1 cellular context compared by ENCODE assay signal in the genomic region with DNA sequence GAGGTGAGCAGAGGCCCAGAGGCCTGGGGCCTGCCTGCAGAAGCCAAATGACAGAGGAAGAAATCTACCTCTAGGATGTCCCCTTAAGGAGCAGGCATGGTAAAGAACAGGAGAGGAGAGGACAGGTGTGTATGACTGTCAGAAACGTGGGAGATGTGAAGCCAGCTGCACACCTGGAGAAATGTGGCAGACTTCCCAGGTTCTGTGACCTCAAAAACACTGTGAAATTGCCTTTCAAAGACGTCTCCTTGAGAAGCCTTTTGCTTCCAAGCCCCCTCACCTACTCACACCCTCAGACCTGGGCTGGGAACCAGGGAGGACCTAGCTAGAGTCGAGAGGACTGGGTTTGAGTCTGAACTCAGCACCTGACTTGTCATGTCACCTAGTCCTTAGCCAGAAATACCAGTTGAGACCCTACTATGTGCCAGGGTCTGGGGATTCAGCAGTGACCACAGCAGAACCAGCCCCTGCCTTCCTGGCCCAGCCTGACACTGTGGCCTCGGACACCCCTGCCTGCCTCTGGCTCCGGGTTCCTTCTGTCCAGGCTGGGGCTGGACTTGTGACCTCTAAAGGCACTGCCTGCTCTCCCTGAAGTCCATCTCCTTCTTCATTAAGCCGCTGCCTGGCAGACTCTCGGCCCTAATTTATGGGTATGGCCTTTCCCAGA.
TF ChIP-seq lines count a peak whose summit lies in the region.

No MANE protein-coding gene starts in this region.

TF ChIP-seq in SK-N-SH, 30 proteins besides CTCF, POLR2A, EP300 and RAD21 (continued from another document):
- TF ChIP-seq, protein P1, sequence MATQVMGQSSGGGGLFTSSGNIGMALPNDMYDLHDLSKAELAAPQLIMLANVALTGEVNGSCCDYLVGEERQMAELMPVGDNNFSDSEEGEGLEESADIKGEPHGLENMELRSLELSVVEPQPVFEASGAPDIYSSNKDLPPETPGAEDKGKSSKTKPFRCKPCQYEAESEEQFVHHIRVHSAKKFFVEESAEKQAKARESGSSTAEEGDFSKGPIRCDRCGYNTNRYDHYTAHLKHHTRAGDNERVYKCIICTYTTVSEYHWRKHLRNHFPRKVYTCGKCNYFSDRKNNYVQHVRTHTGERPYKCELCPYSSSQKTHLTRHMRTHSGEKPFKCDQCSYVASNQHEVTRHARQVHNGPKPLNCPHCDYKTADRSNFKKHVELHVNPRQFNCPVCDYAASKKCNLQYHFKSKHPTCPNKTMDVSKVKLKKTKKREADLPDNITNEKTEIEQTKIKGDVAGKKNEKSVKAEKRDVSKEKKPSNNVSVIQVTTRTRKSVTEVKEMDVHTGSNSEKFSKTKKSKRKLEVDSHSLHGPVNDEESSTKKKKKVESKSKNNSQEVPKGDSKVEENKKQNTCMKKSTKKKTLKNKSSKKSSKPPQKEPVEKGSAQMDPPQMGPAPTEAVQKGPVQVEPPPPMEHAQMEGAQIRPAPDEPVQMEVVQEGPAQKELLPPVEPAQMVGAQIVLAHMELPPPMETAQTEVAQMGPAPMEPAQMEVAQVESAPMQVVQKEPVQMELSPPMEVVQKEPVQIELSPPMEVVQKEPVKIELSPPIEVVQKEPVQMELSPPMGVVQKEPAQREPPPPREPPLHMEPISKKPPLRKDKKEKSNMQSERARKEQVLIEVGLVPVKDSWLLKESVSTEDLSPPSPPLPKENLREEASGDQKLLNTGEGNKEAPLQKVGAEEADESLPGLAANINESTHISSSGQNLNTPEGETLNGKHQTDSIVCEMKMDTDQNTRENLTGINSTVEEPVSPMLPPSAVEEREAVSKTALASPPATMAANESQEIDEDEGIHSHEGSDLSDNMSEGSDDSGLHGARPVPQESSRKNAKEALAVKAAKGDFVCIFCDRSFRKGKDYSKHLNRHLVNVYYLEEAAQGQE (IDR thresholded peaks at IDR 0.05; ENCODE audit: low read depth, low read length): no peak
- TF ChIP-seq GABPA (IDR thresholded peaks at IDR 0.05; ENCODE audit: low read depth): no peak
- TF ChIP-seq YY1 (IDR thresholded peaks at IDR 0.05; ENCODE audit: low read depth): no peak
- TF ChIP-seq, protein P2, sequence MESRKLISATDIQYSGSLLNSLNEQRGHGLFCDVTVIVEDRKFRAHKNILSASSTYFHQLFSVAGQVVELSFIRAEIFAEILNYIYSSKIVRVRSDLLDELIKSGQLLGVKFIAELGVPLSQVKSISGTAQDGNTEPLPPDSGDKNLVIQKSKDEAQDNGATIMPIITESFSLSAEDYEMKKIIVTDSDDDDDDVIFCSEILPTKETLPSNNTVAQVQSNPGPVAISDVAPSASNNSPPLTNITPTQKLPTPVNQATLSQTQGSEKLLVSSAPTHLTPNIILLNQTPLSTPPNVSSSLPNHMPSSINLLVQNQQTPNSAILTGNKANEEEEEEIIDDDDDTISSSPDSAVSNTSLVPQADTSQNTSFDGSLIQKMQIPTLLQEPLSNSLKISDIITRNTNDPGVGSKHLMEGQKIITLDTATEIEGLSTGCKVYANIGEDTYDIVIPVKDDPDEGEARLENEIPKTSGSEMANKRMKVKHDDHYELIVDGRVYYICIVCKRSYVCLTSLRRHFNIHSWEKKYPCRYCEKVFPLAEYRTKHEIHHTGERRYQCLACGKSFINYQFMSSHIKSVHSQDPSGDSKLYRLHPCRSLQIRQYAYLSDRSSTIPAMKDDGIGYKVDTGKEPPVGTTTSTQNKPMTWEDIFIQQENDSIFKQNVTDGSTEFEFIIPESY (IDR thresholded peaks at IDR 0.05; ENCODE audit: borderline replicate concordance, low read depth): no peak
